In the genomic region with DNA sequence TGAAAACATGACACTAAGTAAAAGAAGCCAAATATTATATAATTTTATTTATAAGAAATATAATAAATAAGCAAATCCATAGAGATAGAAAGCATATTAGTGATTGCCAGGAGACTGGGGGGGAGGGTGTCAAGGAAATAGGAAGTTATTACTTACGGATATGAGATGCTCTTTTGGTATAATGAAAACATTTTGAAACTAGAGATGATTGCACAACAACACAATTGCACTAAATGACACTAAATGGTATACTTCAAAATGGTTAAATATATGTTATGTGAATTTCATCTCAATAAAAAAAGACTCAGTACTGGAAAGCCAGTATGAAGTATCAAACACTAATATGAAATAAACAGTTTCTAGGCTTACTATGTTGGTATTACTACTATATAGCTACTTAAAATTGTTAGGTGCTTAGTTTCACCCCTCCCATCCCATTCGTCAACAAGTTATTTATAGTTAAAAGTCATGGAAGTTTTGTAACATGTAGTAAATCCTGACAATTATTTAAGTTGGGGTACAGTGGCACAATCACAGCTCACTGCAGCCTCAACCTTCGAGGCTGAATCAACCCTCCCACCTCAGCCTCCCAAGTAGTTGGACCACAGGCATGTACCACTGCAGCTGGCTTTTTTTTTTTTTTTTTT, we compare ENCODE assay signal across 15 cellular contexts. TPM values are rescaled to one million over a fixed set of nuclear protein-coding genes. Genes with fewer than 3 reads are reported as not detected.
DNase-seq lines count a peak whose midpoint lies in the region; ATAC-seq, FAIRE-seq and TF ChIP-seq lines count a peak whose summit lies in the region.
"Had no signal": no experiment of that assay in that cellular context is flagged by ENCODE, and none has a peak within 500 bp of the region (broad histone marks: within the 10 kb centered on the region; RNA-seq: fewer than 3 reads in every experiment).

No MANE protein-coding gene starts in this region.

- no peaks in the 10 kb centered on the region for H3K9me2 ChIP-seq in PC-9 (ENCODE audit: insufficient read depth)

- peaks cover 8 to 10% of the 10 kb centered on the region in 2 donors for H3K36me3 Mint-ChIP-seq in CD14-positive monocyte
- H3K36me3 Mint-ChIP-seq in CD4-positive, alpha-beta T cell (ENCODE audit: low read depth), result peaks cover 67% of the 10 kb centered on the region

- no peak for TF ChIP-seq RAD21 in K562 (CRISPR knock-in tag; conservative IDR thresholded peaks at IDR 0.05 in 1 of 2, IDR thresholded peaks at IDR 0.05 in 1 of 2)

- no peak for DNase-seq in CD14-positive monocyte (ENCODE audit: low spot score)
- peak; percentile 63 for DNase-seq in MV-4-11 (lab: John Stamatoyannopoulos, UW)
- DNase-seq in K562 (ENCODE audit: extremely low read depth in 1 of 4, low spot score in 3 of 4), result no peak
- peak; percentile 13 to 40 for DNase-seq in lung microvascular endothelial cell (ENCODE audit: low read depth in 2 of 2)
- no peak for DNase-seq in PC-9
- no peak for DNase-seq in CD4-positive, alpha-beta T cell
- DNase-seq in head of caudate nucleus, result no peak
- DNase-seq: Calu3, NCI-H1930, NCI-H2171 had no signal

- no peak for TF ChIP-seq CTCF in CD14-positive monocyte (IDR thresholded peaks at IDR 0.05)
- no peak for TF ChIP-seq CTCF in K562 (IDR thresholded peaks at IDR 0.05 in 2 of 3, conservative IDR thresholded peaks at IDR 0.05 in 1 of 3; ENCODE audit: insufficient read depth in 2 of 3, low read depth in 1 of 3, low read length in 3 of 3)
- TF ChIP-seq CTCF in PC-9 (conservative IDR thresholded peaks at IDR 0.05), result no peak
- no peak for TF ChIP-seq CTCF in CD4-positive, alpha-beta T cell (IDR thresholded peaks at IDR 0.05)

- H3F3A ChIP-seq in PC-9 (ENCODE audit: insufficient read depth, low read depth), result 0 out of 2 replicates have a peak, but pooled peaks cover 3% of the 10 kb centered on the region

- H3K4me2 ChIP-seq in K562 (ENCODE audit: insufficient read depth, low read length) (no peak overlapping the region), PC-9 (no peak overlapping the region)

- no peak for TF ChIP-seq POLR2A in K562 (conservative IDR thresholded peaks at IDR 0.05)

- H3K9me1 ChIP-seq in K562 (ENCODE audit: control insufficient read depth, insufficient read depth, low read length), result no peaks in the 10 kb centered on the region

- H3K4me3 ChIP-seq in K562 (no peak overlapping the region), PC-9 (no peak overlapping the region)
- H3K4me3 ChIP-seq: SK-N-MC had no signal

- H3K4me1 Mint-ChIP-seq in CD14-positive monocyte, result peaks cover 33% of the 10 kb centered on the region
- peaks cover 56% of the 10 kb centered on the region for H3K4me1 Mint-ChIP-seq in CD4-positive, alpha-beta T cell (ENCODE audit: low read depth)

- BruUV-seq in K562 (replicated peaks; lab: Mats Ljungman, UMichigan) (no TSS peak), PC-9 (replicated peaks; lab: Mats Ljungman, UMichigan) (no TSS peak)

- 42% methylated on average over 2 of the region's 3 CpGs for WGBS in K562 (ENCODE audit: insufficient coverage, low coverage, missing lambda C conversion rate)

- no peak for ATAC-seq in K562
- no peak for ATAC-seq in CD4-positive, alpha-beta T cell (ENCODE audit: poor library complexity)
- no peak for ATAC-seq in GM21717 (IDR thresholded peaks at IDR 0.05; ENCODE audit: unreplicated experiment)

- peaks cover 31% of the 10 kb centered on the region for H3K79me2 ChIP-seq in K562 (ENCODE audit: control insufficient read depth, insufficient read depth, low read length)
- peaks cover 85% of the 10 kb centered on the region for H3K79me2 ChIP-seq in PC-9 (ENCODE audit: low read depth)

- no peak for TF ChIP-seq EP300 in K562 (IDR thresholded peaks at IDR 0.05; ENCODE audit: low read length)

- no peaks in the 10 kb centered on the region for H3K36me3 ChIP-seq in K562 (ENCODE audit: control insufficient read depth, insufficient read depth, low read length)
- H3K36me3 ChIP-seq in PC-9 (ENCODE audit: low read depth), result peaks cover 6% of the 10 kb centered on the region; the same call in 1 of the 2 replicates

- H4K20me1 ChIP-seq in K562 (replicated peaks; ENCODE audit: control insufficient read depth, insufficient read depth, low read length) (no peaks in the 10 kb centered on the region), PC-9 (ENCODE audit: insufficient read depth) (no peaks in the 10 kb centered on the region; the same call in 1 of the 2 replicates)

- H3K9ac ChIP-seq in K562 (ENCODE audit: insufficient read depth in 1 of 2, low read depth in 2 of 2, low read length in 2 of 2), result no peak overlapping the region

- H3K27ac Mint-ChIP-seq in CD14-positive monocyte, result peak overlapping the region; percentile 75 to 94 (median 92)
- H3K27ac Mint-ChIP-seq in CD4-positive, alpha-beta T cell, result no peak overlapping the region

- CTCF ChIA-PET in K562 (lab: Yijun Ruan, JAX; ENCODE audit: low intra/inter-chr PET ratio), result no interaction called here
- CTCF ChIA-PET in PC-9 (lab: Charles Lee), result no interaction called here
- CTCF ChIA-PET in CD4-positive, alpha-beta T cell (lab: Charles Lee), result interaction anchor here (1.7 kb wide), 1 partner anchor 44 kb away, joined by 6 read pairs; the partner anchor contains the start of gene STAG1

- H2AFZ ChIP-seq in K562 (ENCODE audit: low read depth, low read length), result no peak overlapping the region
- H2AFZ ChIP-seq in PC-9, result no peak overlapping the region

- no peaks in the 10 kb centered on the region for H3K27me3 Mint-ChIP-seq in CD14-positive monocyte (ENCODE audit: low read depth in 3 of 3)
- H3K27me3 Mint-ChIP-seq in CD4-positive, alpha-beta T cell, result no peaks in the 10 kb centered on the region

- peak overlapping the region in 1 of 2 donors; percentile 50 for H3K4me3 Mint-ChIP-seq in CD14-positive monocyte
- H3K4me3 Mint-ChIP-seq in CD4-positive, alpha-beta T cell, result no peak overlapping the region

- POLR2A ChIA-PET in K562 (lab: Yijun Ruan, JAX), result no interaction called here
- POLR2A ChIA-PET in PC-9 (lab: Charles Lee; ENCODE audit: unreplicated experiment), result no interaction called here
- POLR2A ChIA-PET in CD4-positive, alpha-beta T cell (lab: Charles Lee), result no interaction called here

- H3K9me3 Mint-ChIP-seq in CD14-positive monocyte, result no peaks in the 10 kb centered on the region
- peaks cover 2% of the 10 kb centered on the region for H3K9me3 Mint-ChIP-seq in CD4-positive, alpha-beta T cell

- no peak for FAIRE-seq in K562 (lab: Jason Lieb, UNC)
- FAIRE-seq: GM12892, GM19239 had no signal

- H3K27ac ChIP-seq in K562 (ENCODE audit: extremely low read depth, low read depth, low read length) (no peak overlapping the region), PC-9 (no peak overlapping the region)
- H3K27ac ChIP-seq in CD4-positive, alpha-beta T cell (ENCODE audit: low read depth, low read length), result no peak overlapping the region
- H3K27ac ChIP-seq: C4-2B, SK-N-MC had no signal

- no peaks in the 10 kb centered on the region for H3K9me3 ChIP-seq in K562 (replicated peaks; ENCODE audit: control insufficient read depth, insufficient read depth, low read depth, low read length)
- no peaks in the 10 kb centered on the region for H3K9me3 ChIP-seq in PC-9 (ENCODE audit: insufficient read depth, low read depth)
- H3K9me3 ChIP-seq in CD4-positive, alpha-beta T cell (ENCODE audit: control insufficient read depth, low read length), result no peaks in the 10 kb centered on the region

- in situ Hi-C loops in K562 (cut with MboI), result no loop called here

- intact Hi-C loops in CD14-positive monocyte (cut with micrococcal nuclease), result no loop called here
- intact Hi-C loops in K562 (cut with micrococcal nuclease), result no loop called here
- intact Hi-C loops in PC-9 (cut with micrococcal nuclease; ENCODE audit: unreplicated experiment), result no loop called here
- intact Hi-C loops in CD4-positive, alpha-beta T cell (cut with DNase I, micrococcal nuclease), result no loop called here
- intact Hi-C loops in head of caudate nucleus (cut with DNase I), result no loop called here

- H3K27me3 ChIP-seq in K562 (ENCODE audit: control insufficient read depth in 2 of 2, insufficient read depth in 2 of 2, low read length in 2 of 2) (no peaks in the 10 kb centered on the region), PC-9 (ENCODE audit: insufficient read depth, low read depth) (no peaks in the 10 kb centered on the region)
- H3K27me3 ChIP-seq in CD4-positive, alpha-beta T cell (ENCODE audit: control insufficient read depth, insufficient read depth, low read length), result no peaks in the 10 kb centered on the region

- H3K4me1 ChIP-seq in K562 (replicated peaks in 1 of 2; ENCODE audit: control insufficient read depth in 2 of 2, insufficient read depth in 2 of 2, low read length in 2 of 2) (no peaks in the 10 kb centered on the region; a peak in 2 of 5 replicates), PC-9 (replicated peaks; ENCODE audit: insufficient read depth) (no peaks in the 10 kb centered on the region)

TF ChIP-seq in K562, 482 proteins besides CTCF, POLR2A, EP300 and RAD21:
- TF ChIP-seq CEBPB (tag; IDR thresholded peaks at IDR 0.05), result peak; percentile 68; the same call in 1 of the 2 replicates
- TF ChIP-seq ZNF780A (CRISPR knock-in tag; IDR thresholded peaks at IDR 0.05), result no peak
- no peak for TF ChIP-seq CEBPG (CRISPR knock-in tag; IDR thresholded peaks at IDR 0.05)
- TF ChIP-seq CEBPG (tag; conservative IDR thresholded peaks at IDR 0.05 in 1 of 2, IDR thresholded peaks at IDR 0.05 in 1 of 2), result peak in 1 of 2 experiments; percentile 43; a peak in 2 of 4 replicates

RNA-seq across cellular contexts. Expression of gene STAG1, which starts 43.7 kb away (rescaled TPM):
- 1 to 10 TPM; 7.2 to 10.0 TPM for polyA plus RNA-seq in CD14-positive monocyte
- 10.7 and 41.9 TPM in 2 replicates for total RNA-seq in K562 (2011; cell fraction: chromatin; rRNA removed; ENCODE audit: low replicate concordance)
- 4.2 and 7.6 TPM in 2 replicates for total RNA-seq in K562 (2011; cell fraction: nucleolus; rRNA removed)
- total RNA-seq in K562 (2011; cell fraction: nucleoplasm; rRNA removed), result 15.5 and 17.0 TPM in 2 replicates
- 8.0 and 8.2 TPM in 2 replicates for total RNA-seq in K562 (2014; rRNA removed)
- 15.1 and 18.4 TPM in 2 replicates for total RNA-seq in K562 (2014; rRNA removed; fragmentation: Illumina TruSeq; extraction: Trizol)
- total RNA-seq in K562 (2015; rRNA removed; fragmentation: Illumina TruSeq; extraction: Trizol), result 15.5 and 17.7 TPM in 2 replicates
- total RNA-seq in K562 (2021), result 12.1 and 14.8 TPM in 2 replicates
- 4.7 and 8.8 TPM in 2 replicates for polyA plus RNA-seq in K562 (2011; rRNA removed)
- 1.2 and 2.2 TPM in 2 replicates for polyA plus RNA-seq in K562 (2011; cell fraction: cytosol; rRNA removed)
- polyA plus RNA-seq in K562 (2011; cell fraction: nucleus; rRNA removed), result 2.9 and 3.1 TPM in 2 replicates
- polyA plus RNA-seq in K562 (2012), result 5.7 and 6.9 TPM in 2 replicates
- 8.1 and 9.1 TPM in 2 replicates for polyA plus RNA-seq in K562 (2014; fragmentation: Illumina TruSeq; extraction: Trizol)
- 1 to 10 TPM; 2.7 to 3.9 TPM for polyA plus RNA-seq in K562 (2014; fragmentation: Nextera tagmentation; extraction: Ambion mirVana)
- 6.7 and 6.8 TPM in 2 replicates for polyA plus RNA-seq in K562 (2014; rRNA removed)
- polyA minus RNA-seq in K562 (2011; rRNA and poly(A)+ RNA removed), result 20.7 TPM in 2 replicates
- 4.4 and 6.0 TPM in 2 replicates for polyA minus RNA-seq in K562 (2011; cell fraction: cytosol; rRNA and poly(A)+ RNA removed)
- polyA minus RNA-seq in K562 (2011; cell fraction: nucleus; rRNA and poly(A)+ RNA removed), result 5.9 and 10.9 TPM in 2 replicates
- total RNA-seq in lung microvascular endothelial cell, result 19.6 and 25.4 TPM in 2 replicates
- total RNA-seq in PC-9 (2021), result 34.5 and 39.3 TPM in 2 replicates
- 10 to 100 TPM; 35.6 to 37.7 TPM for total RNA-seq in CD4-positive, alpha-beta T cell

Comparison
In these comparisons a context has a peak if more than half of its experiments do, and no peak if none do; other contexts are left out.
1. DNase-seq: peak in MV-4-11 (single experiment) and lung microvascular endothelial cell (2 of 2); none in CD14-positive monocyte (single experiment), K562 (0 of 4), PC-9 (0 of 2), CD4-positive, alpha-beta T cell (0 of 10) and head of caudate nucleus (0 of 42).